17 cellular contexts compared by ENCODE assay signal in genomic region chr12:132081423-132081822, GRCh38.
DNase-seq lines count a peak whose midpoint lies in the region; ATAC-seq, FAIRE-seq and TF ChIP-seq lines count a peak whose summit lies in the region.
"Had no signal": no experiment of that assay in that cellular context is flagged by ENCODE, and none has a peak within 500 bp of the region (broad histone marks: within the 10 kb centered on the region; RNA-seq: fewer than 3 reads in every experiment).

No MANE protein-coding gene starts in this region.

- RAD21 ChIA-PET in GM12878 (lab: Charles Lee; ENCODE audit: unreplicated experiment), result no interaction called here

- ATAC-seq in activated CD8-positive, alpha-beta memory T cell treated with anti-CD3 and anti-CD28 coated beads, Interleukin-2, amount 10 ng/mL, durations not matched to agents 7 days and 5 days, result no peak
- ATAC-seq in GM12878 (no peak), right lobe of liver (peak in 3 of 4 donors; percentile 2 to 4 (median 4))
- ATAC-seq in stimulated activated naive CD8-positive, alpha-beta T cell treated with anti-CD3 and anti-CD28 coated beads, Interleukin-15, amount 100 ng/mL, for 72 hours, result no peak
- no peak for ATAC-seq in activated T-cell treated with anti-CD3 and anti-CD28 coated beads, Interleukin-2, amount 50 U/mL, for 4 hours
- ATAC-seq: A549 had no signal

- H3K27ac Mint-ChIP-seq in activated CD8-positive, alpha-beta memory T cell treated with anti-CD3 and anti-CD28 coated beads, Interleukin-2, amount 10 ng/mL, durations not matched to agents 7 days and 5 days, result no peak overlapping the region
- H3K27ac Mint-ChIP-seq in stimulated activated naive CD8-positive, alpha-beta T cell treated with anti-CD3 and anti-CD28 coated beads, Interleukin-15, amount 100 ng/mL, for 72 hours, result peak overlapping the region in 1 of 2 donors; percentile 20
- H3K27ac Mint-ChIP-seq: CD14-positive monocyte, H9 had no signal

- intact Hi-C loops in GM12878 (cut with micrococcal nuclease; ENCODE audit: unreplicated experiment) (no loop called here), right lobe of liver (cut with DNase I) (no loop called here)

- H3K27ac ChIP-seq in GM12878 (ENCODE audit: control insufficient read depth, insufficient read depth) (no peak overlapping the region), right lobe of liver (no peak overlapping the region)
- H3K27ac ChIP-seq: 22Rv1, A549 had no signal

- no peaks in the 10 kb centered on the region for H3K27me3 ChIP-seq in GM12878 (replicated peaks in 1 of 2; ENCODE audit: control insufficient read depth in 2 of 2, insufficient read depth in 2 of 2, low read length in 1 of 2)
- H3K27me3 ChIP-seq in right lobe of liver, result no peaks in the 10 kb centered on the region

- DNase-seq in activated CD8-positive, alpha-beta memory T cell treated with anti-CD3 and anti-CD28 coated beads, Interleukin-2, amount 10 ng/mL, durations not matched to agents 7 days and 5 days, result peak; percentile 37
- DNase-seq in activated CD8-positive, alpha-beta memory T cell treated with anti-CD3 and anti-CD28 coated beads, Interleukin-2, amount 50 U/mL, for 48 hours, result no peak
- DNase-seq in GM12878 (ENCODE audit: low read depth, low spot score) (no peak), right lobe of liver (peak in 1 of 3 donors; percentile 87), C1 segment of cervical spinal cord (lab: John Stamatoyannopoulos, UW) (no peak)
- DNase-seq in stimulated activated naive CD8-positive, alpha-beta T cell treated with anti-CD3 and anti-CD28 coated beads, Interleukin-15, amount 100 ng/mL, for 72 hours, result no peak
- DNase-seq in activated T-cell treated with anti-CD3 and anti-CD28 coated beads, Interleukin-2, amount 50 U/mL, for 4 hours, result no peak
- DNase-seq: AML-193; CD4-positive, alpha-beta memory T cell; DMS153; DMS79; GDM1; GOT3; H9 had no signal

- H3K4me1 ChIP-seq in GM12878 (ENCODE audit: control insufficient read depth, insufficient read depth, low read length) (no peaks in the 10 kb centered on the region; the same call in 1 of the 2 replicates), right lobe of liver (peaks cover 0 to 14% (median 3%) of the 10 kb centered on the region in 4 donors)

- no peak for TF ChIP-seq RAD21 in GM12878 (IDR thresholded peaks at IDR 0.05; ENCODE audit: insufficient read depth, low read depth, low read length)

- no peak overlapping the region for H2AFZ ChIP-seq in GM12878 (ENCODE audit: control insufficient read depth, low read depth, low read length)

- H3K9me3 ChIP-seq in GM12878 (replicated peaks; ENCODE audit: control insufficient read depth, insufficient read depth, low read length) (no peaks in the 10 kb centered on the region), right lobe of liver (no peaks in the 10 kb centered on the region)
- H3K9me3 ChIP-seq: A549 had no signal

- CTCF ChIA-PET in activated CD8-positive, alpha-beta memory T cell treated with anti-CD3 and anti-CD28 coated beads, Interleukin-2, amount 10 ng/mL, durations not matched to agents 7 days and 5 days (lab: Charles Lee), result no interaction called here
- CTCF ChIA-PET in GM12878 (lab: Yijun Ruan, JAX), result no interaction called here

- no peak for TF ChIP-seq EP300 in GM12878 (IDR thresholded peaks at IDR 0.05; ENCODE audit: borderline replicate concordance in 1 of 2, control insufficient read depth in 1 of 2, low read depth in 2 of 2, low read length in 2 of 2)

- no peak overlapping the region for H3K4me3 ChIP-seq in GM12878
- no peak overlapping the region for H3K4me3 ChIP-seq in right lobe of liver
- H3K4me3 ChIP-seq: A549 had no signal

- H3K9me3 Mint-ChIP-seq in activated CD8-positive, alpha-beta memory T cell treated with anti-CD3 and anti-CD28 coated beads, Interleukin-2, amount 10 ng/mL, durations not matched to agents 7 days and 5 days (ENCODE audit: low read depth), result no peaks in the 10 kb centered on the region
- H3K9me3 Mint-ChIP-seq in stimulated activated naive CD8-positive, alpha-beta T cell treated with anti-CD3 and anti-CD28 coated beads, Interleukin-15, amount 100 ng/mL, for 72 hours, result no peaks in the 10 kb centered on the region
- H3K9me3 Mint-ChIP-seq in activated T-cell treated with anti-CD3 and anti-CD28 coated beads, Interleukin-2, amount 50 U/mL, for 4 hours, result no peaks in the 10 kb centered on the region
- H3K9me3 Mint-ChIP-seq: CD4-positive, alpha-beta memory T cell; H9 had no signal

- WGBS in GM12878 (ENCODE audit: insufficient coverage, insufficient replicate concordance, low lambda C conversion rate, missing lambda C conversion rate), result 91% methylated on average over 9 of the region's 9 CpGs
- 20% methylated on average over 1 of the region's 9 CpGs for WGBS in right lobe of liver (ENCODE audit: insufficient coverage, low coverage, low lambda C conversion rate, missing lambda C conversion rate)

- no TSS peak for BruUV-seq in GM12878 (replicated peaks; lab: Mats Ljungman, UMichigan)

- in situ Hi-C loops in GM12878 (cut with MboI), result no loop called here

- no peak for FAIRE-seq in GM12878 (lab: Jason Lieb, UNC)
- FAIRE-seq: A549 had no signal

- TF ChIP-seq CTCF in GM12878 (IDR thresholded peaks at IDR 0.05 in 2 of 3, conservative IDR thresholded peaks at IDR 0.05 in 1 of 3; ENCODE audit: control insufficient read depth in 2 of 3, extremely low read depth in 1 of 3, insufficient read depth in 1 of 3, low read depth in 3 of 3, low read length in 3 of 3) (no peak), right lobe of liver (IDR thresholded peaks at IDR 0.05) (no peak)

- no peak overlapping the region for H3K4me2 ChIP-seq in GM12878 (ENCODE audit: control insufficient read depth, insufficient read depth)
- H3K4me2 ChIP-seq: A549 had no signal

- H3K79me2 ChIP-seq in GM12878 (ENCODE audit: control insufficient read depth, insufficient read depth, low read length), result peaks cover 16% of the 10 kb centered on the region

- H3K9ac ChIP-seq in GM12878 (ENCODE audit: control insufficient read depth, insufficient read depth, low read length), result no peak overlapping the region

- H3K36me3 ChIP-seq in GM12878 (ENCODE audit: control insufficient read depth in 2 of 2, insufficient read depth in 2 of 2, low read length in 1 of 2) (peaks cover 5 to 9% of the 10 kb centered on the region in 2 experiments; a peak in 3 of 4 replicates), right lobe of liver (peaks cover 0 to 18% (median 3%) of the 10 kb centered on the region in 4 donors)

- POLR2A ChIA-PET in GM12878 (lab: Charles Lee), result no interaction called here

- no peaks in the 10 kb centered on the region for H3K27me3 Mint-ChIP-seq in activated CD8-positive, alpha-beta memory T cell treated with anti-CD3 and anti-CD28 coated beads, Interleukin-2, amount 10 ng/mL, durations not matched to agents 7 days and 5 days
- H3K27me3 Mint-ChIP-seq in stimulated activated naive CD8-positive, alpha-beta T cell treated with anti-CD3 and anti-CD28 coated beads, Interleukin-15, amount 100 ng/mL, for 72 hours, result no peaks in the 10 kb centered on the region
- no peaks in the 10 kb centered on the region for H3K27me3 Mint-ChIP-seq in activated T-cell treated with anti-CD3 and anti-CD28 coated beads, Interleukin-2, amount 50 U/mL, for 4 hours (ENCODE audit: low read depth)
- H3K27me3 Mint-ChIP-seq: CD4-positive, alpha-beta memory T cell had no signal

- peaks cover 18% of the 10 kb centered on the region for H3K4me1 Mint-ChIP-seq in activated CD8-positive, alpha-beta memory T cell treated with anti-CD3 and anti-CD28 coated beads, Interleukin-2, amount 10 ng/mL, durations not matched to agents 7 days and 5 days
- peaks cover 32% of the 10 kb centered on the region for H3K4me1 Mint-ChIP-seq in stimulated activated naive CD8-positive, alpha-beta T cell treated with anti-CD3 and anti-CD28 coated beads, Interleukin-15, amount 100 ng/mL, for 72 hours
- H3K4me1 Mint-ChIP-seq in activated T-cell treated with anti-CD3 and anti-CD28 coated beads, Interleukin-2, amount 50 U/mL, for 4 hours (ENCODE audit: low read depth), result peaks cover 14% of the 10 kb centered on the region

- no peaks in the 10 kb centered on the region for H4K20me1 ChIP-seq in GM12878 (ENCODE audit: control insufficient read depth, insufficient read depth)

- no peak overlapping the region for H3K4me3 Mint-ChIP-seq in activated CD8-positive, alpha-beta memory T cell treated with anti-CD3 and anti-CD28 coated beads, Interleukin-2, amount 10 ng/mL, durations not matched to agents 7 days and 5 days
- no peak overlapping the region for H3K4me3 Mint-ChIP-seq in stimulated activated naive CD8-positive, alpha-beta T cell treated with anti-CD3 and anti-CD28 coated beads, Interleukin-15, amount 100 ng/mL, for 72 hours
- no peak overlapping the region for H3K4me3 Mint-ChIP-seq in activated T-cell treated with anti-CD3 and anti-CD28 coated beads, Interleukin-2, amount 50 U/mL, for 4 hours
- H3K4me3 Mint-ChIP-seq: CD14-positive monocyte, H9 had no signal

- TF ChIP-seq POLR2A in GM12878 (IDR thresholded peaks at IDR 0.05; ENCODE audit: low read depth, low read length) (peak; percentile 35; the same call in 1 of the 2 replicates), right lobe of liver (IDR thresholded peaks at IDR 0.05) (no peak)

- SMC1A ChIA-PET in GM12878 (lab: Charles Lee; ENCODE audit: uncharacterized antibody, unreplicated experiment), result no interaction called here

- peaks cover 8% of the 10 kb centered on the region for H3K36me3 Mint-ChIP-seq in activated CD8-positive, alpha-beta memory T cell treated with anti-CD3 and anti-CD28 coated beads, Interleukin-2, amount 10 ng/mL, durations not matched to agents 7 days and 5 days
- peaks cover 19% of the 10 kb centered on the region for H3K36me3 Mint-ChIP-seq in activated T-cell treated with anti-CD3 and anti-CD28 coated beads, Interleukin-2, amount 50 U/mL, for 4 hours (ENCODE audit: insufficient read depth)

TF ChIP-seq in GM12878, 131 proteins besides CTCF, POLR2A, EP300 and RAD21:
- TF ChIP-seq ETV6 (conservative IDR thresholded peaks at IDR 0.05 in 1 of 2, IDR thresholded peaks at IDR 0.05 in 1 of 2; ENCODE audit: borderline replicate concordance in 1 of 2, low read depth in 1 of 2) (no peak), NRF1 (conservative IDR thresholded peaks at IDR 0.05; ENCODE audit: low read depth, low read length) (no peak), BACH1 (IDR thresholded peaks at IDR 0.05; ENCODE audit: borderline replicate concordance) (no peak), ZSCAN29 (IDR thresholded peaks at IDR 0.05) (no peak), BMI1 (IDR thresholded peaks at IDR 0.05; ENCODE audit: borderline replicate concordance) (no peak), GATAD2B (conservative IDR thresholded peaks at IDR 0.05; ENCODE audit: low read depth) (no peak), DPF2 (IDR thresholded peaks at IDR 0.05) (no peak), NR2C2 (IDR thresholded peaks at IDR 0.05; ENCODE audit: borderline replicate concordance, control insufficient read depth, insufficient read length, low read depth) (no peak), EGR1 (IDR thresholded peaks at IDR 0.05; ENCODE audit: borderline replicate concordance in 1 of 2, low read depth in 2 of 2, low read length in 2 of 2) (no peak)

Comparison
In these comparisons a context has a peak if more than half of its experiments do, and no peak if none do; other contexts are left out.
1. ATAC-seq: peak in right lobe of liver (3 of 4); none in activated CD8-positive, alpha-beta memory T cell treated with anti-CD3 and anti-CD28 coated beads, Interleukin-2, amount 10 ng/mL, durations not matched to agents 7 days and 5 days (single experiment), GM12878 (single experiment), stimulated activated naive CD8-positive, alpha-beta T cell treated with anti-CD3 and anti-CD28 coated beads, Interleukin-15, amount 100 ng/mL, for 72 hours (single experiment) and activated T-cell treated with anti-CD3 and anti-CD28 coated beads, Interleukin-2, amount 50 U/mL, for 4 hours (0 of 2).